Comparison of ENCODE assay signal across 2 cellular contexts in genomic region chr6:44006123-44006871, GRCh38.
TF ChIP-seq lines count a peak whose summit lies in the region.

No MANE protein-coding gene starts in this region.

TF ChIP-seq in H1, 55 proteins besides CTCF, POLR2A, EP300 and RAD21:
- TF ChIP-seq SIN3A (conservative IDR thresholded peaks at IDR 0.05 in 1 of 2, IDR thresholded peaks at IDR 0.05 in 1 of 2; ENCODE audit: low read depth in 1 of 2, low read length in 2 of 2) (no peak), KDM1A (IDR thresholded peaks at IDR 0.05; ENCODE audit: borderline replicate concordance, low read length) (no peak), HDAC2 (IDR thresholded peaks at IDR 0.05; ENCODE audit: borderline replicate concordance in 1 of 2, low read depth in 2 of 2, low read length in 2 of 2) (no peak), RNF2 (IDR thresholded peaks at IDR 0.05; ENCODE audit: borderline replicate concordance, low read depth, low read length, missing control alignments, poor library complexity, severe bottlenecking) (no peak), POU5F1 (IDR thresholded peaks at IDR 0.05; ENCODE audit: low read depth, low read length) (no peak), EGR1 (IDR thresholded peaks at IDR 0.05; ENCODE audit: borderline replicate concordance, low read depth, low read length) (no peak), SRF (IDR thresholded peaks at IDR 0.05; ENCODE audit: low read depth, low read length) (no peak), TBP (IDR thresholded peaks at IDR 0.05; ENCODE audit: low read depth, low read length) (no peak), ATF3 (IDR thresholded peaks at IDR 0.05; ENCODE audit: insufficient read depth, low read depth, low read length) (no peak), CBX8 (IDR thresholded peaks at IDR 0.05; ENCODE audit: borderline replicate concordance, low read depth, low read length) (no peak), SP1 (IDR thresholded peaks at IDR 0.05; ENCODE audit: low read depth, low read length) (no peak), MAFK (IDR thresholded peaks at IDR 0.05; ENCODE audit: low read depth, low read length) (no peak), HDAC6 (IDR thresholded peaks at IDR 0.05; ENCODE audit: low read depth, low read length) (no peak), KDM4A (IDR thresholded peaks at IDR 0.05; ENCODE audit: low read depth, low read length, severe bottlenecking) (no peak), SP2 (IDR thresholded peaks at IDR 0.05; ENCODE audit: low read length) (no peak), NANOG (IDR thresholded peaks at IDR 0.05; ENCODE audit: insufficient read depth, low read depth, low read length, poor library complexity, severe bottlenecking) (no peak), TEAD4 (IDR thresholded peaks at IDR 0.05; ENCODE audit: low read depth, low read length) (no peak)

TF ChIP-seq in HepG2, 621 proteins besides CTCF, POLR2A, EP300 and RAD21 (continues in another document):
- TF ChIP-seq ZNF501 (CRISPR knock-in tag; IDR thresholded peaks at IDR 0.05): peak; percentile 68
- TF ChIP-seq ZNF747 (CRISPR knock-in tag; IDR thresholded peaks at IDR 0.05; ENCODE audit: borderline replicate concordance): 0 out of 2 replicates have a peak, but pooled peaks have one; percentile 39
- TF ChIP-seq ZNF607 (CRISPR knock-in tag; IDR thresholded peaks at IDR 0.05; ENCODE audit: borderline replicate concordance): no peak
- TF ChIP-seq SP2 (CRISPR knock-in tag; IDR thresholded peaks at IDR 0.05): 0 out of 2 replicates have a peak, but pooled peaks have one; percentile 16
- 0 out of 2 replicates have a peak, but pooled peaks have one; percentile 29 for TF ChIP-seq ZNF274 (CRISPR knock-in tag; IDR thresholded peaks at IDR 0.05)
- no peak for TF ChIP-seq NFATC3 (CRISPR knock-in tag; IDR thresholded peaks at IDR 0.05)
- TF ChIP-seq NR2F1 (CRISPR knock-in tag; IDR thresholded peaks at IDR 0.05): peak in 1 of 2 experiments; percentile 44; a peak in 2 of 4 replicates
- TF ChIP-seq RCOR2 (CRISPR knock-in tag; IDR thresholded peaks at IDR 0.05): no peak
- TF ChIP-seq ZNF784 (CRISPR knock-in tag; IDR thresholded peaks at IDR 0.05; ENCODE audit: borderline replicate concordance): no peak
- TF ChIP-seq DPF2 (CRISPR knock-in tag; IDR thresholded peaks at IDR 0.05; ENCODE audit: borderline replicate concordance, low read depth): peak; percentile 29; the same call in 1 of the 2 replicates
- peak; percentile 93; the same call in 1 of the 2 replicates for TF ChIP-seq MTA1 (CRISPR knock-in tag; IDR thresholded peaks at IDR 0.05; ENCODE audit: borderline replicate concordance)
- 0 out of 2 replicates have a peak, but pooled peaks have one; percentile 30 for TF ChIP-seq ZNF598 (CRISPR knock-in tag; IDR thresholded peaks at IDR 0.05; ENCODE audit: borderline replicate concordance)
- peak; percentile 63 for TF ChIP-seq HNF4A (CRISPR knock-in tag; IDR thresholded peaks at IDR 0.05)
- peak; percentile 60 for TF ChIP-seq GATAD2A (CRISPR knock-in tag; IDR thresholded peaks at IDR 0.05)
- TF ChIP-seq ZNF280B (CRISPR knock-in tag; IDR thresholded peaks at IDR 0.05; ENCODE audit: borderline replicate concordance): no peak; the same call in 1 of the 2 replicates
- peak; percentile 96 for TF ChIP-seq ZBTB7A (CRISPR knock-in tag; IDR thresholded peaks at IDR 0.05)
- no peak for TF ChIP-seq GABPA (IDR thresholded peaks at IDR 0.05; ENCODE audit: low read depth, low read length)
- TF ChIP-seq GABPA (CRISPR knock-in tag; IDR thresholded peaks at IDR 0.05; ENCODE audit: low read depth): peak; percentile 26; the same call in 1 of the 2 replicates
- no peak for TF ChIP-seq ZNF816 (CRISPR knock-in tag; IDR thresholded peaks at IDR 0.05; ENCODE audit: borderline replicate concordance)
- no peak for TF ChIP-seq ZNF101 (CRISPR knock-in tag; IDR thresholded peaks at IDR 0.05; ENCODE audit: borderline replicate concordance, low read depth)
- peak; percentile 49; the same call in 1 of the 2 replicates for TF ChIP-seq TBX2 (CRISPR knock-in tag; IDR thresholded peaks at IDR 0.05; ENCODE audit: borderline replicate concordance)
- TF ChIP-seq PBX3 (CRISPR knock-in tag; IDR thresholded peaks at IDR 0.05; ENCODE audit: borderline replicate concordance): no peak
- no peak for TF ChIP-seq BRF2 (CRISPR knock-in tag; IDR thresholded peaks at IDR 0.05)
- 0 out of 2 replicates have a peak, but pooled peaks have one; percentile 20 for TF ChIP-seq ZNF350 (CRISPR knock-in tag; IDR thresholded peaks at IDR 0.05; ENCODE audit: borderline replicate concordance, low read depth)
- peak; percentile 52; the same call in 1 of the 2 replicates for TF ChIP-seq SP4 (CRISPR knock-in tag; IDR thresholded peaks at IDR 0.05)
- TF ChIP-seq TEAD3 (CRISPR knock-in tag; optimal IDR thresholded peaks at IDR 0.05; ENCODE audit: borderline replicate concordance): peak; percentile 9
- TF ChIP-seq ZNF44 (CRISPR knock-in tag; IDR thresholded peaks at IDR 0.05): peak; percentile 57; the same call in 1 of the 2 replicates
- peak; percentile 23; the same call in 1 of the 2 replicates for TF ChIP-seq ZNF230 (CRISPR knock-in tag; IDR thresholded peaks at IDR 0.05)
- no peak for TF ChIP-seq MNT (IDR thresholded peaks at IDR 0.05)
- TF ChIP-seq MED1 (CRISPR knock-in tag; IDR thresholded peaks at IDR 0.05): 0 out of 2 replicates have a peak, but pooled peaks have one; percentile 27
- 0 out of 2 replicates have a peak, but pooled peaks have one; percentile 30 for TF ChIP-seq ZNF670 (CRISPR knock-in tag; IDR thresholded peaks at IDR 0.05; ENCODE audit: borderline replicate concordance)
- TF ChIP-seq RXRB (CRISPR knock-in tag; IDR thresholded peaks at IDR 0.05; ENCODE audit: borderline replicate concordance): 0 out of 2 replicates have a peak, but pooled peaks have one; percentile 14
- peak; percentile 20; the same call in 1 of the 2 replicates for TF ChIP-seq HOXA3 (CRISPR knock-in tag; IDR thresholded peaks at IDR 0.05)
- TF ChIP-seq SALL1 (CRISPR knock-in tag; IDR thresholded peaks at IDR 0.05): peak; percentile 55
- TF ChIP-seq HCFC1 (IDR thresholded peaks at IDR 0.05; ENCODE audit: low read depth, low read length): no peak
- TF ChIP-seq ARID5B (CRISPR knock-in tag; IDR thresholded peaks at IDR 0.05): peak; percentile 58
- TF ChIP-seq RARA (CRISPR knock-in tag; IDR thresholded peaks at IDR 0.05): peak; percentile 68
- 0 out of 2 replicates have a peak, but pooled peaks have one; percentile 30 for TF ChIP-seq ESRRA (CRISPR knock-in tag; IDR thresholded peaks at IDR 0.05; ENCODE audit: low read depth)
- peak; percentile 19; the same call in 1 of the 2 replicates for TF ChIP-seq SPEN (CRISPR knock-in tag; IDR thresholded peaks at IDR 0.05; ENCODE audit: low read depth)
- TF ChIP-seq ZBTB7B (CRISPR knock-in tag; IDR thresholded peaks at IDR 0.05): peak; percentile 67; the same call in 1 of the 2 replicates
- TF ChIP-seq ZFP91 (CRISPR knock-in tag; IDR thresholded peaks at IDR 0.05; ENCODE audit: borderline replicate concordance): peak; percentile 53; the same call in 1 of the 2 replicates
- TF ChIP-seq ZNF839 (CRISPR knock-in tag; IDR thresholded peaks at IDR 0.05; ENCODE audit: borderline replicate concordance): no peak
- TF ChIP-seq ZSCAN21 (CRISPR knock-in tag; IDR thresholded peaks at IDR 0.05; ENCODE audit: borderline replicate concordance): 0 out of 2 replicates have a peak, but pooled peaks have one; percentile 19
- peak; percentile 29; the same call in 1 of the 2 replicates for TF ChIP-seq GFI1 (CRISPR knock-in tag; IDR thresholded peaks at IDR 0.05; ENCODE audit: borderline replicate concordance)
- TF ChIP-seq NFIC (IDR thresholded peaks at IDR 0.05; ENCODE audit: low read length): no peak
- TF ChIP-seq SAP130 (CRISPR knock-in tag; IDR thresholded peaks at IDR 0.05; ENCODE audit: low read depth): peak; percentile 17; the same call in 1 of the 2 replicates
- TF ChIP-seq BCL3 (CRISPR knock-in tag; IDR thresholded peaks at IDR 0.05): peak; percentile 37; the same call in 1 of the 2 replicates
